ENCODE assay signal across 17 cellular contexts in the genomic region with DNA sequence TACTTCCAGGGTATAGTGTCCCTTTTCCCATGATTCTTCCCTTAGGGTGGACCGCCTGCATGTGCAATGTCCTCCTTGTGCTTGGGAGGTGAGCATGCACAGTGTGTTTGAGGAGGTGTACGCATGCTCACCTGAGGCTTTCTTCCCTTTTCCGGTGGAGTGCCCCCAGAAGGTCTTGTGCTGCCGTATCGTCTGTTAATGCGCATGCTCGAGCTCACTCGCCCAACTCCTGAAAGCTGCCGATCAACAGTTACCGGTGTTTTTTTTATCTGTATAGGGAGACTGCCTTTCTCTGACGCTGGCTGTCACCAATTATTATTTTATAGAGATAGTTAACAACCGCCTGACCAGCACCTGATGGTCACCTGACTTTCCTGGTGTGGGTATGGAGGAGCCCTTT.
DNase-seq lines count a peak whose midpoint lies in the region; TF ChIP-seq lines count a peak whose summit lies in the region.
"Had no signal": no experiment of that assay in that cellular context is flagged by ENCODE, and none has a peak within 500 bp of the region (broad histone marks: within the 10 kb centered on the region; RNA-seq: fewer than 3 reads in every experiment).

No MANE protein-coding gene starts in this region.

- no peak overlapping the region for H2BK15ac ChIP-seq in H9 (ENCODE audit: low read depth, low read length)

- H3K4me3 ChIP-seq in OCI-LY3 (ENCODE audit: low read length) (peak overlapping the region; percentile 75), endodermal cell (ENCODE audit: low read length) (no peak overlapping the region), testis (no peak overlapping the region)
- H3K4me3 ChIP-seq: HAP-1 had no signal

- no peak overlapping the region for H2BK12ac ChIP-seq in H9 (ENCODE audit: insufficient read length, low read depth, low read length)

- H3K27ac ChIP-seq in H9 (ENCODE audit: insufficient read length, low read depth, low read length) (no peak overlapping the region), OCI-LY3 (ENCODE audit: low read length) (peak overlapping the region; percentile 94), endodermal cell (ENCODE audit: low read depth, low read length) (no peak overlapping the region), testis (no peak overlapping the region)
- H3K27ac ChIP-seq: KMS-11 had no signal

- intact Hi-C loops in testis (cut with DNase I; ENCODE audit: low total_unique reads), result no loop called here

- H3K14ac ChIP-seq in H9 (ENCODE audit: insufficient read depth, low read length), result no peak overlapping the region

- H3K27me3 ChIP-seq in H9 (ENCODE audit: insufficient read depth, low read length) (no peaks in the 10 kb centered on the region), OCI-LY3 (ENCODE audit: low read depth, low read length) (no peaks in the 10 kb centered on the region), endodermal cell (ENCODE audit: control insufficient read depth, insufficient read depth, low read length, poor library complexity, severe bottlenecking) (no peaks in the 10 kb centered on the region), testis (no peaks in the 10 kb centered on the region)
- H3K27me3 ChIP-seq: BE2C had no signal

- no peak overlapping the region for H4K5ac ChIP-seq in H9 (ENCODE audit: insufficient read length, low read depth, low read length)

- H4K20me1 ChIP-seq in H9 (ENCODE audit: control insufficient read depth, insufficient read depth, insufficient read length), result no peaks in the 10 kb centered on the region
- H4K20me1 ChIP-seq in OCI-LY3 (ENCODE audit: insufficient read depth, low read length), result no peaks in the 10 kb centered on the region

- no CpG with 5 or more reads among the region's 12 CpGs for WGBS in H9 (ENCODE audit: extremely low coverage, insufficient read length, low lambda C conversion rate)
- WGBS in endodermal cell (ENCODE audit: insufficient coverage in 1 of 2, insufficient read length in 1 of 2), 2 experiments, result 77 to 88% methylated on average over 8 to 12 of the region's 12 CpGs
- 50 to 69% methylated on average over 7 to 12 of the region's 12 CpGs for WGBS in testis, 2 donors

- no peak overlapping the region for H3K9ac ChIP-seq in H9 (ENCODE audit: extremely low read depth, insufficient read length, low read length)
- peak overlapping the region; percentile 96 for H3K9ac ChIP-seq in OCI-LY3 (ENCODE audit: low read length)
- H3K9ac ChIP-seq in endodermal cell (ENCODE audit: extremely low read depth, low read length, poor library complexity, severe bottlenecking), result peak overlapping the region; percentile 56
- H3K9ac ChIP-seq: KMS-11 had no signal

- H3K4me3 Mint-ChIP-seq in H9 (no peak overlapping the region; a peak in 1 of 5 replicates), endodermal cell (no peak overlapping the region)
- H3K4me3 Mint-ChIP-seq: CD4-positive, alpha-beta T cell had no signal

- no peak overlapping the region for H3K18ac ChIP-seq in H9 (ENCODE audit: insufficient read length, low read depth, low read length)

- H3K79me1 ChIP-seq in H9 (ENCODE audit: insufficient read depth, low read depth, low read length, poor library complexity, severe bottlenecking), result no peaks in the 10 kb centered on the region

- H3K4me1 Mint-ChIP-seq in H9 (peaks cover 41 to 46% of the 10 kb centered on the region in 2 experiments), endodermal cell (peaks cover 64% of the 10 kb centered on the region)

- H3K36me3 ChIP-seq in OCI-LY3 (replicated peaks; ENCODE audit: low read depth, low read length), result no peaks in the 10 kb centered on the region
- H3K36me3 ChIP-seq in endodermal cell (ENCODE audit: control insufficient read depth, insufficient read depth, low read length), result no peaks in the 10 kb centered on the region
- H3K36me3 ChIP-seq in testis (ENCODE audit: low read depth, missing control alignments), result no peaks in the 10 kb centered on the region
- H3K36me3 ChIP-seq: BE2C, HAP-1 had no signal

- H3K23me2 ChIP-seq in H9 (ENCODE audit: insufficient read length, low read depth, low read length, poor library complexity, severe bottlenecking), result no peaks in the 10 kb centered on the region

- peak overlapping the region in 2 of 3 experiments; percentile 25 to 27; a peak in 3 of 7 replicates for H3K27ac Mint-ChIP-seq in H9
- H3K27ac Mint-ChIP-seq in endodermal cell, result peak overlapping the region; percentile 89
- H3K27ac Mint-ChIP-seq: CD4-positive, alpha-beta T cell had no signal

- TF ChIP-seq POLR2A in testis (IDR thresholded peaks at IDR 0.05), result no peak

- no peak overlapping the region for H2BK5ac ChIP-seq in H9 (ENCODE audit: insufficient read length, low read length)

- H3K4ac ChIP-seq in H9 (ENCODE audit: low read depth, low read length), result no peak overlapping the region

- H3K4me1 ChIP-seq in H9 (ENCODE audit: insufficient read depth, low read length) (peaks cover 2% of the 10 kb centered on the region; the same call in 1 of the 2 replicates), OCI-LY3 (ENCODE audit: low read length) (peaks cover 87% of the 10 kb centered on the region), endodermal cell (ENCODE audit: control insufficient read depth, insufficient read depth, low read length) (peaks cover 32% of the 10 kb centered on the region), testis (no peaks in the 10 kb centered on the region)
- H3K4me1 ChIP-seq: BE2C, Caco-2, HAP-1 had no signal

- H3K4me2 ChIP-seq in H9 (ENCODE audit: insufficient read depth, insufficient read length, low read length), result no peak overlapping the region
- H3K4me2 ChIP-seq in OCI-LY3 (ENCODE audit: low read length), result peak overlapping the region; percentile 98
- H3K4me2 ChIP-seq: KMS-11 had no signal

- H2BK120ac ChIP-seq in H9 (ENCODE audit: low read depth, low read length, poor library complexity, severe bottlenecking), result no peak overlapping the region

- no peak overlapping the region for H2BK20ac ChIP-seq in H9 (ENCODE audit: low read depth, low read length, poor library complexity, severe bottlenecking)

- no peak overlapping the region for H3T11ph ChIP-seq in H9 (ENCODE audit: low read length)

- DNase-seq in H9 (no peak), endodermal cell (no peak), testis (peak; percentile 26), DMS153 treated with DMSO at 0.1 percent for 48 hours (lab: John Stamatoyannopoulos, UW; ENCODE audit: unreplicated experiment) (no peak), AG20443 (ENCODE audit: low spot score) (no peak), NCI-H1092 (lab: John Stamatoyannopoulos, UW) (no peak)
- DNase-seq: BE2C; C1 segment of cervical spinal cord; Caco-2; CD4-positive, alpha-beta T cell; DMS153; DMS79 treated with DMSO at 0.1 percent for 48 hours; GF-D8; GOT3 had no signal

- H3K36me3 Mint-ChIP-seq in H9 (ENCODE audit: insufficient read depth in 1 of 3, low read depth in 3 of 3), result no peaks in the 10 kb centered on the region; a peak in 1 of 7 replicates
- no peaks in the 10 kb centered on the region for H3K36me3 Mint-ChIP-seq in endodermal cell (ENCODE audit: low read depth)

- H4K91ac ChIP-seq in H9 (ENCODE audit: insufficient read length, low read depth, low read length), result no peak overlapping the region

- no peak overlapping the region for H4K8ac ChIP-seq in H9 (replicated peaks; ENCODE audit: insufficient read length, low read depth, low read length)

- TF ChIP-seq CTCF in H9 (conservative IDR thresholded peaks at IDR 0.05) (no peak), OCI-LY3 (IDR thresholded peaks at IDR 0.05; ENCODE audit: low read depth, low read length) (no peak), endodermal cell (conservative IDR thresholded peaks at IDR 0.05) (no peak), testis (IDR thresholded peaks at IDR 0.05) (no peak)

- no peak overlapping the region for H3K23ac ChIP-seq in H9 (ENCODE audit: insufficient read length, low read depth, low read length)

- H3K27me3 Mint-ChIP-seq in H9 (ENCODE audit: low read depth) (no peaks in the 10 kb centered on the region), endodermal cell (ENCODE audit: insufficient read depth) (no peaks in the 10 kb centered on the region)

- H3K9me3 ChIP-seq in H9 (ENCODE audit: control insufficient read depth, low read depth, low read length) (no peaks in the 10 kb centered on the region), OCI-LY3 (ENCODE audit: insufficient read depth, low read length) (no peaks in the 10 kb centered on the region), endodermal cell (ENCODE audit: control insufficient read depth, low read length) (no peaks in the 10 kb centered on the region), testis (no peaks in the 10 kb centered on the region)
- H3K9me3 ChIP-seq: BE2C, Caco-2, HAP-1 had no signal

- H3K79me2 ChIP-seq in H9 (ENCODE audit: insufficient read depth, low read length), result no peaks in the 10 kb centered on the region
- no peaks in the 10 kb centered on the region for H3K79me2 ChIP-seq in OCI-LY3 (ENCODE audit: low read length)

- no peak overlapping the region for H2AK5ac ChIP-seq in H9 (ENCODE audit: insufficient read length, low read length)

- no peak overlapping the region for H2AFZ ChIP-seq in H9 (ENCODE audit: low read length)
- H2AFZ ChIP-seq in OCI-LY3 (ENCODE audit: low read depth, low read length), result peak overlapping the region; percentile 48

- H3K56ac ChIP-seq in H9 (ENCODE audit: insufficient read length, low read depth, low read length), result no peak overlapping the region

- H3K9me3 Mint-ChIP-seq in H9 (no peaks in the 10 kb centered on the region), endodermal cell (no peaks in the 10 kb centered on the region)
- H3K9me3 Mint-ChIP-seq: CD4-positive, alpha-beta T cell had no signal
